ENCODE assay signal across 20 cellular contexts in genomic region chr7:99848420-99849216, GRCh38. TPM values are rescaled to one million over a fixed set of nuclear protein-coding genes. Genes with fewer than 3 reads are reported as not detected.
A peak's percentile ranks its signal among the peaks of the same experiment; 100 is the strongest.
DNase-seq lines count a peak whose midpoint lies in the region; ATAC-seq, FAIRE-seq and TF ChIP-seq lines count a peak whose summit lies in the region.
"Had no signal": no experiment of that assay in that cellular context is flagged by ENCODE, and none has a peak within 500 bp of the region (broad histone marks: within the 10 kb centered on the region; RNA-seq: fewer than 3 reads in every experiment).

No MANE protein-coding gene starts in this region.

- H3K4me3 ChIP-seq in right lobe of liver = no peak overlapping the region
- no peak overlapping the region for H3K4me3 ChIP-seq in HepG2 (replicated peaks in 1 of 3; ENCODE audit: insufficient read depth in 1 of 3, low read depth in 2 of 3, low read length in 3 of 3)
- no peak overlapping the region for H3K4me3 ChIP-seq in testis
- no peak overlapping the region for H3K4me3 ChIP-seq in tibial artery
- H3K4me3 ChIP-seq: BLaER1, GM12878, GM23338 had no signal

- H3K9me3 ChIP-seq in right lobe of liver (no peaks in the 10 kb centered on the region), HepG2 (ENCODE audit: low read length) (no peaks in the 10 kb centered on the region), testis (no peaks in the 10 kb centered on the region), tibial artery (no peaks in the 10 kb centered on the region)
- H3K9me3 ChIP-seq: BLaER1 had no signal

- BruUV-seq in HepG2 (replicated peaks; lab: Mats Ljungman, UMichigan) = no TSS peak

- TF ChIP-seq POLR2A in right lobe of liver (IDR thresholded peaks at IDR 0.05) (no peak), HepG2 (IDR thresholded peaks at IDR 0.05; ENCODE audit: insufficient read depth in 1 of 2, low read depth in 2 of 2, low read length in 2 of 2) (no peak), testis (IDR thresholded peaks at IDR 0.05) (no peak)

- no peak overlapping the region for H3K9ac ChIP-seq in HepG2 (ENCODE audit: insufficient read depth, low read depth, low read length)
- H3K9ac ChIP-seq: BLaER1 had no signal

- TF ChIP-seq RAD21 in HepG2 (CRISPR knock-in tag; IDR thresholded peaks at IDR 0.05) = no peak

- no peak for TF ChIP-seq CTCF in right lobe of liver (IDR thresholded peaks at IDR 0.05)
- TF ChIP-seq CTCF in HepG2 (CRISPR knock-in tag; IDR thresholded peaks at IDR 0.05) = no peak
- no peak for TF ChIP-seq CTCF in testis (IDR thresholded peaks at IDR 0.05)
- TF ChIP-seq CTCF in tibial artery (IDR thresholded peaks at IDR 0.05) = no peak

- peaks cover 0 to 80% (median 20%) of the 10 kb centered on the region in 4 donors for H3K36me3 ChIP-seq in right lobe of liver
- H3K36me3 ChIP-seq in HepG2 (replicated peaks in 1 of 2; ENCODE audit: control insufficient read depth in 1 of 2, insufficient read depth in 2 of 2, low read length in 2 of 2) = no peaks in the 10 kb centered on the region
- no peaks in the 10 kb centered on the region for H3K36me3 ChIP-seq in testis (ENCODE audit: low read depth, missing control alignments)
- H3K36me3 ChIP-seq in tibial artery = no peaks in the 10 kb centered on the region
- H3K36me3 ChIP-seq: BLaER1 had no signal

- DNase-seq in right lobe of liver (no peak), HepG2 (ENCODE audit: low spot score) (no peak), left lobe of liver (ENCODE audit: low spot score) (no peak), testis (peak; percentile 20), DMS 273 (lab: John Stamatoyannopoulos, UW; ENCODE audit: unreplicated experiment) (no peak), tibial artery (no peak)
- DNase-seq: 8988T; AML-193; Caco-2; CD8-positive, alpha-beta memory T cell; DMS53; H7 had no signal

- TF ChIP-seq EP300 in HepG2 (IDR thresholded peaks at IDR 0.05; ENCODE audit: low read depth in 2 of 2, low read length in 2 of 2) = no peak
- no peak for TF ChIP-seq EP300 in HepG2 (CRISPR knock-in tag; IDR thresholded peaks at IDR 0.05; ENCODE audit: borderline replicate concordance)

- H2AFZ ChIP-seq in HepG2 (ENCODE audit: low read length) = no peak overlapping the region
- H2AFZ ChIP-seq: GM23338 had no signal

- H3K27me3 ChIP-seq in right lobe of liver = no peaks in the 10 kb centered on the region
- no peaks in the 10 kb centered on the region for H3K27me3 ChIP-seq in HepG2 (ENCODE audit: control insufficient read depth in 1 of 2, insufficient read depth in 2 of 2, low read length in 2 of 2)
- no peaks in the 10 kb centered on the region for H3K27me3 ChIP-seq in testis
- no peaks in the 10 kb centered on the region for H3K27me3 ChIP-seq in tibial artery
- H3K27me3 ChIP-seq: BLaER1 had no signal

- no peaks in the 10 kb centered on the region for H3K79me2 ChIP-seq in HepG2 (ENCODE audit: insufficient read depth, low read length)

- no peaks in the 10 kb centered on the region for H4K20me1 ChIP-seq in HepG2 (ENCODE audit: insufficient read depth, low read length)
- H4K20me1 ChIP-seq: BLaER1 had no signal

- no peak for FAIRE-seq in HepG2 (lab: Jason Lieb, UNC)
- FAIRE-seq: GM12878, GM18507 had no signal

- CTCF ChIA-PET in HepG2 (lab: Yijun Ruan, JAX; ENCODE audit: low intra/inter-chr PET ratio, low total read pairs) = no interaction called here

- in situ Hi-C loops in HepG2 (cut with HindIII; ENCODE audit: extremely low pct_ligation_motif_present, low pct_unique_long_range_greater_than_20kb) = no loop called here

- ATAC-seq in right lobe of liver (peak in 3 of 4 donors; percentile 21 to 43 (median 34)), HepG2 (no peak), left lobe of liver (peak; percentile 19), HG02884 (IDR thresholded peaks at IDR 0.05; ENCODE audit: unreplicated experiment) (no peak)
- ATAC-seq: GM12878, GM23338 had no signal

- no peak overlapping the region for H3K27ac ChIP-seq in right lobe of liver
- no peak overlapping the region for H3K27ac ChIP-seq in HepG2 (ENCODE audit: extremely low read length, insufficient read depth, low read length)
- no peak overlapping the region for H3K27ac ChIP-seq in testis
- no peak overlapping the region for H3K27ac ChIP-seq in tibial artery
- H3K27ac ChIP-seq: BLaER1 had no signal

- POLR2A ChIA-PET in HepG2 (lab: Yijun Ruan, JAX) = no interaction called here

- 59% methylated on average over 5 of the region's 6 CpGs for WGBS in right lobe of liver (ENCODE audit: insufficient coverage, low coverage, low lambda C conversion rate, missing lambda C conversion rate)
- 81% methylated on average over 6 of the region's 6 CpGs for WGBS in HepG2 (ENCODE audit: low lambda C conversion rate)
- 69 to 70% methylated on average over 6 of the region's 6 CpGs for WGBS in testis, 2 donors

- no peak overlapping the region for H3K4me2 ChIP-seq in HepG2 (ENCODE audit: low read depth, low read length)
- H3K4me2 ChIP-seq: BLaER1, GM23338 had no signal

- no peaks in the 10 kb centered on the region for H3K4me1 ChIP-seq in right lobe of liver
- peaks cover 10% of the 10 kb centered on the region for H3K4me1 ChIP-seq in HepG2 (ENCODE audit: insufficient read depth, low read length)
- H3K4me1 ChIP-seq in testis = no peaks in the 10 kb centered on the region
- H3K4me1 ChIP-seq in tibial artery = no peaks in the 10 kb centered on the region
- H3K4me1 ChIP-seq: BLaER1, Caco-2 had no signal

- intact Hi-C loops in right lobe of liver (cut with DNase I) (no loop called here), HepG2 (cut with micrococcal nuclease; ENCODE audit: unreplicated experiment) (no loop called here), testis (cut with DNase I; ENCODE audit: low total_unique reads) (no loop called here), tibial artery (cut with DNase I; ENCODE audit: low total_unique reads) (no loop called here)

TF ChIP-seq in HepG2, 621 proteins besides CTCF, POLR2A, EP300 and RAD21 (continues in another document):
- no peak for TF ChIP-seq SRSF4 (IDR thresholded peaks at IDR 0.05; ENCODE audit: low read depth, low read length, poor library complexity, severe bottlenecking)

RNA-seq across cellular contexts. Expression of gene CYP3A43, which starts 20.8 kb away (rescaled TPM):
- 100 to 1,000 TPM in 1 of 6 experiments, 10 to 100 TPM in 3, 1 to 10 TPM in 2; 4.9 to 132 (median 22.5) TPM for total RNA-seq in right lobe of liver
- 0.55 and 3.1 TPM in 2 replicates for total RNA-seq in HepG2 (2016; rRNA removed; fragmentation: Illumina TruSeq; extraction: Trizol)
- 0.53 and 1.0 TPM in 2 replicates for total RNA-seq in HepG2 (2016; cell fraction: cytosol; rRNA removed; fragmentation: Illumina TruSeq; extraction: Trizol; ENCODE audit: low read depth)
- 0.18 and 2.9 TPM in 2 replicates for total RNA-seq in HepG2 (2016; cell fraction: insoluble cytoplasmic fraction; rRNA removed; fragmentation: Illumina TruSeq; extraction: Trizol)
- total RNA-seq in HepG2 (2016; cell fraction: membrane; rRNA removed; fragmentation: Illumina TruSeq; extraction: Trizol) = 0.31 and 0.69 TPM in 2 replicates
- 5.4 and 8.3 TPM in 2 replicates for total RNA-seq in HepG2 (2016; cell fraction: nucleus; rRNA removed; fragmentation: Illumina TruSeq; extraction: Trizol)
- 2.3 and 2.4 TPM in 2 replicates for polyA plus RNA-seq in HepG2 (2011; rRNA removed)
- 0.54 and 0.79 TPM in 2 replicates for polyA plus RNA-seq in HepG2 (2011; cell fraction: cytosol; rRNA removed)
- 3.7 and 7.4 TPM in 2 replicates for polyA plus RNA-seq in HepG2 (2011; cell fraction: nucleus; rRNA removed)
- 1.7 and 4.7 TPM in 2 replicates for polyA plus RNA-seq in HepG2 (2012)
- polyA plus RNA-seq in HepG2 (2016; cell fraction: cytosol; fragmentation: Illumina TruSeq; extraction: Trizol; ENCODE audit: low read depth) = 0.09 and 0.25 TPM in 2 replicates
- polyA plus RNA-seq in HepG2 (2016; cell fraction: insoluble cytoplasmic fraction; fragmentation: Illumina TruSeq; extraction: Trizol; ENCODE audit: low read depth) = 0.34 TPM in 1 of 2 replicates, not detected in the other
- polyA plus RNA-seq in HepG2 (2016; cell fraction: membrane; fragmentation: Illumina TruSeq; extraction: Trizol; ENCODE audit: low read depth) = 0.28 TPM in 1 of 2 replicates, not detected in the other
- polyA plus RNA-seq in HepG2 (2016; cell fraction: nucleus; fragmentation: Illumina TruSeq; extraction: Trizol; ENCODE audit: insufficient read depth, low read depth) = 5.7 and 6.2 TPM in 2 replicates
- polyA minus RNA-seq in HepG2 (2011; rRNA and poly(A)+ RNA removed; ENCODE audit: low replicate concordance) = not detected in 2 replicates
- not detected in 2 replicates for polyA minus RNA-seq in HepG2 (2011; cell fraction: cytosol; rRNA and poly(A)+ RNA removed)
- 7.3 and 8.2 TPM in 2 replicates for polyA minus RNA-seq in HepG2 (2011; cell fraction: nucleus; rRNA and poly(A)+ RNA removed)
- 27.3 TPM for total RNA-seq in left lobe of liver
- total RNA-seq in testis = under 1 TPM in 1 of 2 donors, not detected in 1; 0.37 TPM
- 3.6 TPM for polyA plus RNA-seq in testis (ENCODE audit: insufficient read depth, low read depth, low replicate concordance)
- total RNA-seq: Caco-2; CD8-positive, alpha-beta memory T cell; Daoy; G401; GM12878; GM23338; H7; HT-29 had no signal
- polyA plus RNA-seq: CD8-positive, alpha-beta memory T cell; GM23338 had no signal

RNA-seq across cellular contexts. Expression of gene OR2AE1, which starts 28.2 kb away (rescaled TPM):
- total RNA-seq in right lobe of liver (not detected), HepG2 (2016; rRNA removed; fragmentation: Illumina TruSeq; extraction: Trizol) (not detected in 2 replicates), left lobe of liver (not detected), testis (not detected)
- not detected in 2 replicates for total RNA-seq in HepG2 (2016; cell fraction: cytosol; rRNA removed; fragmentation: Illumina TruSeq; extraction: Trizol; ENCODE audit: low read depth)
- total RNA-seq in HepG2 (2016; cell fraction: insoluble cytoplasmic fraction; rRNA removed; fragmentation: Illumina TruSeq; extraction: Trizol) = not detected in 2 replicates
- not detected in 2 replicates for total RNA-seq in HepG2 (2016; cell fraction: membrane; rRNA removed; fragmentation: Illumina TruSeq; extraction: Trizol)
- total RNA-seq in HepG2 (2016; cell fraction: nucleus; rRNA removed; fragmentation: Illumina TruSeq; extraction: Trizol) = not detected in 2 replicates
- polyA plus RNA-seq in HepG2 (2011; rRNA removed) (0.07 TPM in 1 of 2 replicates, not detected in the other), testis (ENCODE audit: insufficient read depth, low read depth, low replicate concordance) (not detected)
- polyA plus RNA-seq in HepG2 (2011; cell fraction: cytosol; rRNA removed) = not detected in 2 replicates
- polyA plus RNA-seq in HepG2 (2011; cell fraction: nucleus; rRNA removed) = 0.21 TPM in 1 of 2 replicates, not detected in the other
- polyA plus RNA-seq in HepG2 (2012) = not detected in 2 replicates
- not detected in 2 replicates for polyA plus RNA-seq in HepG2 (2016; cell fraction: cytosol; fragmentation: Illumina TruSeq; extraction: Trizol; ENCODE audit: low read depth)
- polyA plus RNA-seq in HepG2 (2016; cell fraction: insoluble cytoplasmic fraction; fragmentation: Illumina TruSeq; extraction: Trizol; ENCODE audit: low read depth) = not detected in 2 replicates
- polyA plus RNA-seq in HepG2 (2016; cell fraction: membrane; fragmentation: Illumina TruSeq; extraction: Trizol; ENCODE audit: low read depth) = not detected in 2 replicates
- not detected in 2 replicates for polyA plus RNA-seq in HepG2 (2016; cell fraction: nucleus; fragmentation: Illumina TruSeq; extraction: Trizol; ENCODE audit: insufficient read depth, low read depth)
- polyA minus RNA-seq in HepG2 (2011; rRNA and poly(A)+ RNA removed; ENCODE audit: low replicate concordance) = 0.37 and 1.1 TPM in 2 replicates
- not detected in 2 replicates for polyA minus RNA-seq in HepG2 (2011; cell fraction: cytosol; rRNA and poly(A)+ RNA removed)
- polyA minus RNA-seq in HepG2 (2011; cell fraction: nucleus; rRNA and poly(A)+ RNA removed) = 0.90 and 1.4 TPM in 2 replicates
- total RNA-seq: Caco-2, Daoy, G401, GM23338, H7, HT-29 had no signal
- polyA plus RNA-seq: CD8-positive, alpha-beta memory T cell; GM23338 had no signal

Comparison
In these comparisons a context has a peak if more than half of its experiments do, and no peak if none do; other contexts are left out.
1. ATAC-seq: peak in right lobe of liver (3 of 4) and left lobe of liver (single experiment); none in HepG2 (single experiment) and HG02884 (single experiment).